ENCODE assay signal across 11 cellular contexts in genomic region chr17:76546556-76547182, GRCh38. TPM values are rescaled to one million over a fixed set of nuclear protein-coding genes. Genes with fewer than 3 reads are reported as not detected.
DNase-seq lines count a peak whose midpoint lies in the region; ATAC-seq and TF ChIP-seq lines count a peak whose summit lies in the region.
"Had no signal": no experiment of that assay in that cellular context is flagged by ENCODE, and none has a peak within 500 bp of the region (broad histone marks: within the 10 kb centered on the region; RNA-seq: fewer than 3 reads in every experiment).

No MANE protein-coding gene starts in this region.

- H3K18ac ChIP-seq in mesendoderm (ENCODE audit: low read length): no peak overlapping the region

- H2BK120ac ChIP-seq in mesendoderm (ENCODE audit: low read depth, low read length): no peak overlapping the region

- H4K5ac ChIP-seq in mesendoderm (ENCODE audit: low read length): no peak overlapping the region

- in situ Hi-C loops in transverse colon (cut with MboI; ENCODE audit: low pct_ligation_motif_present in 1 of 4, low pct_unique_long_range_greater_than_20kb in 1 of 4, low sequenced_read_pairs in 3 of 4): loop anchor here in 1 of 4 donors (25.0 kb wide), 1 partner anchor 166 kb away; the partner anchor contains the start of gene MXRA7

- H3K9me3 ChIP-seq in KOPT-K1 (ENCODE audit: insufficient read depth, low read length, poor library complexity, severe bottlenecking): no peaks in the 10 kb centered on the region
- no peaks in the 10 kb centered on the region for H3K9me3 ChIP-seq in transverse colon
- H3K9me3 ChIP-seq: mucosa of descending colon had no signal

- H2AK5ac ChIP-seq in mesendoderm (ENCODE audit: low read length): no peak overlapping the region

- no peak for TF ChIP-seq EP300 in transverse colon (IDR thresholded peaks at IDR 0.05; ENCODE audit: low read depth)

- H2BK5ac ChIP-seq in mesendoderm (ENCODE audit: low read length): no peak overlapping the region

- H3K9ac ChIP-seq in mesendoderm (ENCODE audit: low read length): no peak overlapping the region

- H3K79me2 ChIP-seq in mesendoderm (ENCODE audit: control insufficient read depth, insufficient read depth, low read length): no peaks in the 10 kb centered on the region

- DNase-seq in AG10803 (ENCODE audit: low read depth): peak; percentile 84
- DNase-seq in cardiac fibroblast (ENCODE audit: low read depth in 2 of 2): peak; percentile 85 to 96
- DNase-seq in mesendoderm: no peak
- no peak for DNase-seq in germinal center (ENCODE audit: low spot score)
- DNase-seq in transverse colon: no peak
- DNase-seq in activated T-cell treated with anti-CD3 and anti-CD28 coated beads for 4 hours: no peak

- peak overlapping the region; percentile 26 for H3K27ac ChIP-seq in KOPT-K1 (ENCODE audit: low read depth, low read length, poor library complexity, severe bottlenecking)
- no peak overlapping the region for H3K27ac ChIP-seq in mesendoderm (ENCODE audit: low read depth, low read length)
- H3K27ac ChIP-seq in transverse colon: no peak overlapping the region

- no peak overlapping the region for H3K4me2 ChIP-seq in mesendoderm (ENCODE audit: low read length)

- no peak overlapping the region for H3K4ac ChIP-seq in mesendoderm (ENCODE audit: low read depth, low read length)

- H3K4me3 ChIP-seq in AG10803 (ENCODE audit: low read length) (no peak overlapping the region), cardiac fibroblast (replicated peaks in 1 of 2; ENCODE audit: low read depth in 2 of 2, low read length in 2 of 2) (no peak overlapping the region), mesendoderm (ENCODE audit: low read length) (no peak overlapping the region), transverse colon (no peak overlapping the region)
- H3K4me3 ChIP-seq: mucosa of descending colon had no signal

- no peaks in the 10 kb centered on the region for H3K36me3 ChIP-seq in KOPT-K1 (ENCODE audit: insufficient read depth, low read length)
- H3K36me3 ChIP-seq in mesendoderm (ENCODE audit: control insufficient read depth, insufficient read depth, low read length): no peaks in the 10 kb centered on the region
- H3K36me3 ChIP-seq in transverse colon: no peaks in the 10 kb centered on the region

- TF ChIP-seq CTCF in AG10803 (conservative IDR thresholded peaks at IDR 0.05; ENCODE audit: low read length) (no peak), cardiac fibroblast (IDR thresholded peaks at IDR 0.05; ENCODE audit: low read depth, low read length) (no peak), transverse colon (IDR thresholded peaks at IDR 0.05) (no peak)

- H3K27me3 ChIP-seq in mesendoderm (ENCODE audit: insufficient read depth, low read length, poor library complexity) (no peaks in the 10 kb centered on the region), transverse colon (peaks cover 10% of the 10 kb centered on the region)

- no peak overlapping the region for H3K23ac ChIP-seq in mesendoderm (ENCODE audit: low read length)

- no CpG with 5 or more reads among the region's 11 CpGs for whole genome bisulfite sequencing in mesendoderm (ENCODE audit: extremely low coverage, insufficient coverage, low lambda C conversion rate)
- WGBS in transverse colon (ENCODE audit: low coverage in 1 of 2), 2 donors: 57 to 64% methylated on average over 6 to 11 of the region's 11 CpGs

- ATAC-seq in GM18858 (IDR thresholded peaks at IDR 0.05; ENCODE audit: unreplicated experiment): no peak

- H2BK15ac ChIP-seq in mesendoderm (replicated peaks; ENCODE audit: low read depth): no peak overlapping the region

- intact Hi-C loops in transverse colon (cut with DNase I; ENCODE audit: low total_unique reads): no loop called here

- TF ChIP-seq POLR2A in transverse colon (IDR thresholded peaks at IDR 0.05): no peak

- no peak overlapping the region for H4K8ac ChIP-seq in mesendoderm (ENCODE audit: low read depth, low read length)

- H3K56ac ChIP-seq in mesendoderm (ENCODE audit: low read length): peak overlapping the region; percentile 11

- H3K79me1 ChIP-seq in mesendoderm (ENCODE audit: low read length): no peaks in the 10 kb centered on the region

- H3K4me1 ChIP-seq in mesendoderm (ENCODE audit: control insufficient read depth, low read depth, low read length): peaks cover 16% of the 10 kb centered on the region
- H3K4me1 ChIP-seq in transverse colon: peaks cover 8 to 25% (median 13%) of the 10 kb centered on the region in 4 donors

RNA-seq across cellular contexts. Expression of gene PRCD, which starts 6.8 kb away (rescaled TPM):
- polyA plus RNA-seq in mesendoderm (2013, experiment 1 of 2): 0.59 TPM
- polyA plus RNA-seq in mesendoderm (2013, experiment 2 of 2): 0.55 TPM
- 1 to 10 TPM in 1 of 4 donors, under 1 TPM in 1, not detected in 2; 0.64 to 6.8 TPM for total RNA-seq in transverse colon
- total RNA-seq: HT-29, NCI-H460 had no signal

RNA-seq across cellular contexts. Expression of gene CYGB, which starts 9.2 kb away (rescaled TPM):
- 0.88 TPM for polyA plus RNA-seq in mesendoderm (2013, experiment 1 of 2)
- 0.88 TPM for polyA plus RNA-seq in mesendoderm (2013, experiment 2 of 2)
- 10 to 100 TPM in 2 of 4 donors, 1 to 10 TPM in 2; 7.5 to 20.1 (median 11.3) TPM for total RNA-seq in transverse colon
- total RNA-seq: HT-29 had no signal

RNA-seq across cellular contexts. Expression of gene ST6GALNAC2, which starts 39.0 kb away (rescaled TPM):
- polyA plus RNA-seq in mesendoderm (2013, experiment 1 of 2): 0.04 TPM
- 0.04 TPM for polyA plus RNA-seq in mesendoderm (2013, experiment 2 of 2)
- total RNA-seq in transverse colon: 1 to 10 TPM in 3 of 4 donors, not detected in 1; 1.4 to 4.4 (median 1.6) TPM

RNA-seq across cellular contexts. Expression of gene RHBDF2, which starts 45.4 kb away (rescaled TPM):
- 12.3 TPM for polyA plus RNA-seq in mesendoderm (2013, experiment 1 of 2)
- 11.8 TPM for polyA plus RNA-seq in mesendoderm (2013, experiment 2 of 2)
- total RNA-seq in transverse colon: 10 to 100 TPM; 11.3 to 47.4 (median 23.2) TPM

Comparison
In these comparisons a context has a peak if more than half of its experiments do, and no peak if none do; other contexts are left out.
1. DNase-seq: peak in AG10803 (single experiment) and cardiac fibroblast (2 of 2); none in mesendoderm (single experiment), germinal center (single experiment), transverse colon (single experiment) and activated T-cell treated with anti-CD3 and anti-CD28 coated beads for 4 hours (single experiment).